ENCODE assay signal across 16 cellular contexts in genomic region chrX:43688586-43688985, GRCh38. TPM values are rescaled to one million over a fixed set of nuclear protein-coding genes. Genes with fewer than 3 reads are reported as not detected.
DNase-seq lines count a peak whose midpoint lies in the region; ATAC-seq and TF ChIP-seq lines count a peak whose summit lies in the region.
"Had no signal": no experiment of that assay in that cellular context is flagged by ENCODE, and none has a peak within 500 bp of the region (broad histone marks: within the 10 kb centered on the region; RNA-seq: fewer than 3 reads in every experiment).

No MANE protein-coding gene starts in this region.

- H3K4me3 ChIP-seq in RWPE2 (ENCODE audit: severe bottlenecking) = no peak overlapping the region
- H3K4me3 ChIP-seq: GM23338 had no signal

- peaks cover 37% of the 10 kb centered on the region for H3K4me1 Mint-ChIP-seq in chondrocyte (ENCODE audit: low read depth)
- H3K4me1 Mint-ChIP-seq in mesothelial cell of epicardium = peaks cover 22% of the 10 kb centered on the region
- H3K4me1 Mint-ChIP-seq in glutamatergic neuron (ENCODE audit: low read depth, unreplicated experiment) = no peaks in the 10 kb centered on the region

- ATAC-seq in RWPE2 (ENCODE audit: low read depth) = peak; percentile 64

- DNase-seq in RWPE2 (ENCODE audit: low spot score) = no peak
- DNase-seq in chondrocyte (ENCODE audit: low spot score) = no peak
- no peak for DNase-seq in mesothelial cell of epicardium (ENCODE audit: low spot score in 2 of 2, unreplicated experiment in 2 of 2)
- no peak for DNase-seq in glutamatergic neuron
- DNase-seq in activated CD8-positive, alpha-beta memory T cell treated with anti-CD3 and anti-CD28 coated beads for 24 hours = no peak
- no peak for DNase-seq in NCI-H1417 (lab: John Stamatoyannopoulos, UW)
- DNase-seq: ACHN; BE2C; C1 segment of cervical spinal cord; CD4-positive, alpha-beta T cell; DMS153; DMS79; GDM1; HCEC 1CT had no signal

- H3K27ac Mint-ChIP-seq in chondrocyte (ENCODE audit: unreplicated experiment) (peak overlapping the region; percentile 32), mesothelial cell of epicardium (peak overlapping the region; percentile 43), glutamatergic neuron (ENCODE audit: unreplicated experiment) (no peak overlapping the region)
- H3K27ac Mint-ChIP-seq: CD4-positive, alpha-beta T cell had no signal

- peak overlapping the region; percentile 51 for H3K27ac ChIP-seq in RWPE2 (ENCODE audit: poor library complexity, severe bottlenecking)
- H3K27ac ChIP-seq: HL-60 had no signal

- H3K4me1 ChIP-seq in RWPE2 (ENCODE audit: insufficient read depth, poor library complexity, severe bottlenecking) = peaks cover 13% of the 10 kb centered on the region
- H3K4me1 ChIP-seq: BE2C had no signal

- H3K27me3 Mint-ChIP-seq in chondrocyte (ENCODE audit: low read depth) = no peaks in the 10 kb centered on the region
- no peaks in the 10 kb centered on the region for H3K27me3 Mint-ChIP-seq in mesothelial cell of epicardium (ENCODE audit: low read depth)
- no peaks in the 10 kb centered on the region for H3K27me3 Mint-ChIP-seq in glutamatergic neuron (ENCODE audit: unreplicated experiment)

- H3K9me3 Mint-ChIP-seq in chondrocyte (ENCODE audit: low read depth) = peaks cover 9% of the 10 kb centered on the region
- peaks cover 30% of the 10 kb centered on the region for H3K9me3 Mint-ChIP-seq in mesothelial cell of epicardium
- peaks cover 2% of the 10 kb centered on the region for H3K9me3 Mint-ChIP-seq in glutamatergic neuron (ENCODE audit: unreplicated experiment)
- H3K9me3 Mint-ChIP-seq: CD4-positive, alpha-beta T cell; GM23338 had no signal

- no peaks in the 10 kb centered on the region for H3K36me3 ChIP-seq in RWPE2 (ENCODE audit: low read depth)
- H3K36me3 ChIP-seq: BE2C had no signal

- H3K4me3 Mint-ChIP-seq in chondrocyte (ENCODE audit: unreplicated experiment) (no peak overlapping the region), mesothelial cell of epicardium (no peak overlapping the region), glutamatergic neuron (ENCODE audit: unreplicated experiment) (no peak overlapping the region)
- H3K4me3 Mint-ChIP-seq: CD4-positive, alpha-beta T cell; GM23338 had no signal

- TF ChIP-seq CTCF in RWPE2 (IDR thresholded peaks at IDR 0.05; ENCODE audit: poor library complexity, severe bottlenecking) = no peak
- no peak for TF ChIP-seq CTCF in chondrocyte (IDR thresholded peaks at IDR 0.05)
- no peak for TF ChIP-seq CTCF in mesothelial cell of epicardium (IDR thresholded peaks at IDR 0.05; ENCODE audit: unreplicated experiment)
- TF ChIP-seq CTCF in glutamatergic neuron (IDR thresholded peaks at IDR 0.05; ENCODE audit: partially characterized antibody, unreplicated experiment) = no peak

- H3K27me3 ChIP-seq in RWPE2 (ENCODE audit: insufficient read depth, poor library complexity, severe bottlenecking) = no peaks in the 10 kb centered on the region
- H3K27me3 ChIP-seq: BE2C had no signal

- H3K9me3 ChIP-seq in RWPE2 (ENCODE audit: severe bottlenecking) = no peaks in the 10 kb centered on the region
- H3K9me3 ChIP-seq: BE2C had no signal

- H3K36me3 Mint-ChIP-seq in chondrocyte (ENCODE audit: low read depth) = peaks cover 3% of the 10 kb centered on the region
- peaks cover 3% of the 10 kb centered on the region for H3K36me3 Mint-ChIP-seq in mesothelial cell of epicardium
- H3K36me3 Mint-ChIP-seq in glutamatergic neuron (ENCODE audit: unreplicated experiment) = no peaks in the 10 kb centered on the region

RNA-seq across cellular contexts. Expression of gene MAOA, which starts 32.5 kb away (rescaled TPM):
- total RNA-seq in chondrocyte = 0.46 to 4.0 TPM (median 3.4 TPM) in 3 replicates
- 0.51 to 1.1 TPM (median 0.63 TPM) in 3 replicates for total RNA-seq in mesothelial cell of epicardium
- total RNA-seq in glutamatergic neuron (ENCODE audit: unreplicated experiment) = 2.7 TPM
- total RNA-seq: CD4-positive, alpha-beta T cell had no signal
